Comparison of ENCODE assay signal across 8 cellular contexts in genomic region chr15:74889390-74889881, GRCh38. TPM values are rescaled to one million over a fixed set of nuclear protein-coding genes. Genes with fewer than 3 reads are reported as not detected.
DNase-seq lines count a peak whose midpoint lies in the region; ATAC-seq, FAIRE-seq and TF ChIP-seq lines count a peak whose summit lies in the region.

No MANE protein-coding gene starts in this region.

- TF ChIP-seq POLR2A in A549 (IDR thresholded peaks at IDR 0.05; ENCODE audit: low read length) (no peak), gastrocnemius medialis (IDR thresholded peaks at IDR 0.05) (no peak)

- H3K36me3 ChIP-seq in gastrocnemius medialis, result peaks cover 0 to 13% of the 10 kb centered on the region in 2 donors

- no peak for TF ChIP-seq RAD21 in A549 (conservative IDR thresholded peaks at IDR 0.05 in 1 of 2, IDR thresholded peaks at IDR 0.05 in 1 of 2)

- POLR2A ChIA-PET in A549 (lab: Yijun Ruan, JAX), result interaction anchor here (0.6 to 1.8 kb wide), 7 partner anchors 8 to 106 kb away, joined by 3 to 15 read pairs (median 6); partner anchors contain the start of gene FAM219B

- H3K4me1 ChIP-seq in A549, result peaks cover 14% of the 10 kb centered on the region; the same call in 1 of the 3 replicates
- H3K4me1 ChIP-seq in gastrocnemius medialis, result peaks cover 25 to 28% of the 10 kb centered on the region in 2 donors

- peak overlapping the region; percentile 78 to 90; a peak in 5 of 6 replicates for H3K27ac ChIP-seq in A549
- H3K27ac ChIP-seq in gastrocnemius medialis, result peak overlapping the region; percentile 88 to 96 (median 92)

- H3K9me3 ChIP-seq in A549 (no peaks in the 10 kb centered on the region), gastrocnemius medialis (no peaks in the 10 kb centered on the region)

- FAIRE-seq in A549 (lab: Jason Lieb, UNC), result no peak

- intact Hi-C loops in gastrocnemius medialis (cut with DNase I; ENCODE audit: low total_unique reads), result no loop called here

- H3K4me3 ChIP-seq in A549, result peak overlapping the region; percentile 63
- H3K4me3 ChIP-seq in gastrocnemius medialis, result peak overlapping the region; percentile 88 to 100 (median 92)

- DNase-seq in A549 (ENCODE audit: low read depth in 1 of 2, low spot score in 1 of 2) (no peak), KBM-7 (peak; percentile 86), amniotic epithelial cell (ENCODE audit: low read depth) (peak; percentile 38), hippocampal formation (lab: John Stamatoyannopoulos, UW) (peak; percentile 59 to 76), gastrocnemius medialis (no peak), KG1 (lab: John Stamatoyannopoulos, UW) (no peak), H4 (ENCODE audit: low spot score) (no peak)

- H3K4me2 ChIP-seq in A549, result peak overlapping the region; percentile 80

- no peak for TF ChIP-seq EP300 in A549 (IDR thresholded peaks at IDR 0.05)

- CTCF ChIA-PET in A549 (lab: Yijun Ruan, JAX), result interaction anchor here (1.1 to 9.2 kb wide), 6 partner anchors 11 to 120 kb away, joined by 3 to 92 read pairs (median 4); no protein-coding TSS in a partner anchor

- no peaks in the 10 kb centered on the region for H3K27me3 ChIP-seq in gastrocnemius medialis

- peak; percentile 25 to 37 for ATAC-seq in A549
- peak; percentile 33 for ATAC-seq in GM18870 (IDR thresholded peaks at IDR 0.05; ENCODE audit: unreplicated experiment)
- ATAC-seq in gastrocnemius medialis, result peak; percentile 22 to 32

- in situ Hi-C loops in KBM-7 (cut with MboI; ENCODE audit: low pct_unique_long_range_greater_than_20kb, low sequenced_read_pairs) (no loop called here), gastrocnemius medialis (cut with MboI; ENCODE audit: low sequenced_read_pairs in 4 of 4) (no loop called here)

- WGBS in A549 (ENCODE audit: missing lambda C conversion rate), result 68% methylated on average over 8 of the region's 8 CpGs

- no peak for TF ChIP-seq CTCF in A549 (IDR thresholded peaks at IDR 0.05)
- no peak for TF ChIP-seq CTCF in gastrocnemius medialis (IDR thresholded peaks at IDR 0.05 in 4 of 5, conservative IDR thresholded peaks at IDR 0.05 in 1 of 5)

TF ChIP-seq in A549, 52 proteins besides CTCF, POLR2A, EP300 and RAD21:
- no peak for TF ChIP-seq MAFK (IDR thresholded peaks at IDR 0.05; ENCODE audit: partially characterized antibody)
- TF ChIP-seq CEBPB (IDR thresholded peaks at IDR 0.05), result no peak
- no peak for TF ChIP-seq EHMT2 (IDR thresholded peaks at IDR 0.05; ENCODE audit: low read depth)
- no peak for TF ChIP-seq KDM1A (IDR thresholded peaks at IDR 0.05; ENCODE audit: low read depth)
- no peak for TF ChIP-seq TP53 (CRISPR knock-in tag; IDR thresholded peaks at IDR 0.05)
- no peak for TF ChIP-seq HOXA7 (CRISPR knock-in tag; IDR thresholded peaks at IDR 0.05)
- no peak for TF ChIP-seq BHLHE40 (IDR thresholded peaks at IDR 0.05; ENCODE audit: low read depth, low read length)
- no peak for TF ChIP-seq ZFP36 (IDR thresholded peaks at IDR 0.05; ENCODE audit: borderline replicate concordance, partially characterized antibody)
- TF ChIP-seq BCL3 (IDR thresholded peaks at IDR 0.05), result no peak
- TF ChIP-seq ZSCAN20 (CRISPR knock-in tag; IDR thresholded peaks at IDR 0.05), result no peak
- TF ChIP-seq TFCP2L1 (CRISPR knock-in tag; IDR thresholded peaks at IDR 0.05), result no peak
- TF ChIP-seq ESRRA (IDR thresholded peaks at IDR 0.05; ENCODE audit: borderline replicate concordance, low read length), result no peak
- no peak for TF ChIP-seq JUNB (IDR thresholded peaks at IDR 0.05)
- TF ChIP-seq CHD4 (IDR thresholded peaks at IDR 0.05; ENCODE audit: borderline replicate concordance), result no peak
- TF ChIP-seq HMGXB4 (CRISPR knock-in tag; IDR thresholded peaks at IDR 0.05; ENCODE audit: borderline replicate concordance), result no peak
- TF ChIP-seq MAX (IDR thresholded peaks at IDR 0.05), result no peak
- TF ChIP-seq EHF (CRISPR knock-in tag; IDR thresholded peaks at IDR 0.05), result no peak

RNA-seq across cellular contexts. Expression of gene MPI, which starts 0.4 kb away (rescaled TPM):
- polyA plus RNA-seq in A549 (2011; rRNA removed) (53.7 and 74.4 TPM in 2 replicates), A549 (2017; fragmentation: RNase III; extraction: RNeasy Plus Mini Kit Qiagen cat#74134 plus additional on column Dnase treatment) (32.9 to 39.9 TPM (median 39.4 TPM) in 3 replicates)
- 42.7 and 49.7 TPM in 2 replicates for polyA plus RNA-seq in A549 (2012; cell fraction: cytosol; rRNA removed)
- polyA plus RNA-seq in A549 (2012; cell fraction: nucleus; rRNA removed), result 56.1 and 59.5 TPM in 2 replicates
- 79.0 and 112 TPM in 2 replicates for polyA minus RNA-seq in A549 (2011; rRNA and poly(A)+ RNA removed)
- total RNA-seq in gastrocnemius medialis, result 100 to 1,000 TPM in 2 of 4 donors, 10 to 100 TPM in 2; 66.7 to 129 (median 98.5) TPM
- total RNA-seq in H4 (2014; rRNA removed; shearing (Covaris generic)), result 91.1 and 101 TPM in 2 replicates

RNA-seq across cellular contexts. Expression of gene SCAMP2, which starts 16.3 kb away (rescaled TPM):
- polyA plus RNA-seq in A549 (2011; rRNA removed) (128 TPM in 2 replicates), A549 (2017; fragmentation: RNase III; extraction: RNeasy Plus Mini Kit Qiagen cat#74134 plus additional on column Dnase treatment) (40.4 to 43.3 TPM (median 41.5 TPM) in 3 replicates)
- polyA plus RNA-seq in A549 (2012; cell fraction: cytosol; rRNA removed), result 66.6 and 93.6 TPM in 2 replicates
- polyA plus RNA-seq in A549 (2012; cell fraction: nucleus; rRNA removed), result 96.7 and 99.0 TPM in 2 replicates
- 199 and 259 TPM in 2 replicates for polyA minus RNA-seq in A549 (2011; rRNA and poly(A)+ RNA removed)
- total RNA-seq in gastrocnemius medialis, result 100 to 1,000 TPM in 1 of 4 donors, 10 to 100 TPM in 3; 46.3 to 122 (median 74.3) TPM
- 14.3 and 21.3 TPM in 2 replicates for total RNA-seq in H4 (2014; rRNA removed; shearing (Covaris generic))

RNA-seq across cellular contexts. Expression of gene FAM219B, which starts 17.2 kb away (rescaled TPM):
- polyA plus RNA-seq in A549 (2011; rRNA removed), result 46.2 and 65.3 TPM in 2 replicates
- 38.6 and 40.8 TPM in 2 replicates for polyA plus RNA-seq in A549 (2012; cell fraction: cytosol; rRNA removed)
- polyA plus RNA-seq in A549 (2012; cell fraction: nucleus; rRNA removed), result 96.5 and 128 TPM in 2 replicates
- polyA plus RNA-seq in A549 (2017; fragmentation: RNase III; extraction: RNeasy Plus Mini Kit Qiagen cat#74134 plus additional on column Dnase treatment), result 29.9 to 36.9 TPM (median 31.3 TPM) in 3 replicates
- polyA minus RNA-seq in A549 (2011; rRNA and poly(A)+ RNA removed), result 42.7 and 47.2 TPM in 2 replicates
- 10 to 100 TPM; 28.2 to 32.9 (median 31.2) TPM for total RNA-seq in gastrocnemius medialis
- total RNA-seq in H4 (2014; rRNA removed; shearing (Covaris generic)), result 28.4 and 46.5 TPM in 2 replicates

RNA-seq across cellular contexts. Expression of gene ULK3, which starts 46.5 kb away (rescaled TPM):
- polyA plus RNA-seq in A549 (2011; rRNA removed) (48.9 and 58.4 TPM in 2 replicates), A549 (2017; fragmentation: RNase III; extraction: RNeasy Plus Mini Kit Qiagen cat#74134 plus additional on column Dnase treatment) (23.0 to 28.1 TPM (median 28.0 TPM) in 3 replicates)
- 42.6 and 54.4 TPM in 2 replicates for polyA plus RNA-seq in A549 (2012; cell fraction: cytosol; rRNA removed)
- 338 and 363 TPM in 2 replicates for polyA plus RNA-seq in A549 (2012; cell fraction: nucleus; rRNA removed)
- polyA minus RNA-seq in A549 (2011; rRNA and poly(A)+ RNA removed), result 35.4 and 62.0 TPM in 2 replicates
- total RNA-seq in gastrocnemius medialis, result 10 to 100 TPM; 39.0 to 56.5 (median 48.1) TPM
- total RNA-seq in H4 (2014; rRNA removed; shearing (Covaris generic)), result 18.2 and 19.7 TPM in 2 replicates

RNA-seq across cellular contexts. Expression of gene COX5A, which starts 48.4 kb away (rescaled TPM):
- polyA plus RNA-seq in A549 (2011; rRNA removed), result 328 and 391 TPM in 2 replicates
- polyA plus RNA-seq in A549 (2012; cell fraction: cytosol; rRNA removed), result 388 and 399 TPM in 2 replicates
- polyA plus RNA-seq in A549 (2012; cell fraction: nucleus; rRNA removed), result 232 and 279 TPM in 2 replicates
- 478 to 481 TPM (median 481 TPM) in 3 replicates for polyA plus RNA-seq in A549 (2017; fragmentation: RNase III; extraction: RNeasy Plus Mini Kit Qiagen cat#74134 plus additional on column Dnase treatment)
- 63.2 and 69.8 TPM in 2 replicates for polyA minus RNA-seq in A549 (2011; rRNA and poly(A)+ RNA removed)
- 100 to 1,000 TPM; 425 to 558 (median 512) TPM for total RNA-seq in gastrocnemius medialis
- total RNA-seq in H4 (2014; rRNA removed; shearing (Covaris generic)), result 160 and 163 TPM in 2 replicates

Comparison
In these comparisons a context has a peak if more than half of its experiments do, and no peak if none do; other contexts are left out.
1. DNase-seq: peak in KBM-7 (single experiment), amniotic epithelial cell (single experiment) and hippocampal formation (2 of 2); none in A549 (0 of 2), gastrocnemius medialis (0 of 2), KG1 (single experiment) and H4 (single experiment).
2. Peak in every context shown above with its lines, with median percentiles within 50 percentile points of each other: ATAC-seq.